1 cellular context compared by ENCODE assay signal in the genomic region with DNA sequence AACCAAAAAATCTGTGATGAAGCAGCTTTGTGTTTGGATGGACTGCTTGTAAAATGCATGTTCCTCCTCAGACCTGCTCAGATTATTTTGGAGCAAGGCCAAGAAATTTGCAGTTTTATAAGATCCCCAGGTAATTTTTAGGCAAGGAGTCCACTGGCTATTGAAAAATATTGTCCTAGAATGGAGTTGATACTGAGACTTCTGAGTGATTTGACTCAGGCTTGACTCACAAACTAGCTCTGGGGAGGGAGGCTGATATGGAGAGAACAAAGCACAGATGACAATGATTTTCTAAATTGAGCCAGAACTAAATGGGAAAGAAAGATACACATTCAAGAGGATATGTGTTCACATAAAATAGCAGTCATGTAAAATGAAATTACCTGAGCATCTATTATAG.
TF ChIP-seq lines count a peak whose summit lies in the region.

No MANE protein-coding gene starts in this region.

TF ChIP-seq in HCT116, 20 proteins besides CTCF, POLR2A, EP300 and RAD21:
- TF ChIP-seq TCF7L2 (IDR thresholded peaks at IDR 0.05; ENCODE audit: borderline replicate concordance, extremely low read depth, insufficient read depth, insufficient read length) (no peak), EZH2 (IDR thresholded peaks at IDR 0.05) (no peak), ELF1 (IDR thresholded peaks at IDR 0.05; ENCODE audit: borderline replicate concordance, low read depth) (no peak), SP1 (IDR thresholded peaks at IDR 0.05; ENCODE audit: low read depth) (no peak), CBX3 (IDR thresholded peaks at IDR 0.05; ENCODE audit: low read depth) (no peak), SIN3A (IDR thresholded peaks at IDR 0.05; ENCODE audit: low read depth) (no peak), SRF (IDR thresholded peaks at IDR 0.05; ENCODE audit: low read depth) (no peak), CEBPB (IDR thresholded peaks at IDR 0.05; ENCODE audit: low read depth) (no peak)
- TF ChIP-seq, protein P1, sequence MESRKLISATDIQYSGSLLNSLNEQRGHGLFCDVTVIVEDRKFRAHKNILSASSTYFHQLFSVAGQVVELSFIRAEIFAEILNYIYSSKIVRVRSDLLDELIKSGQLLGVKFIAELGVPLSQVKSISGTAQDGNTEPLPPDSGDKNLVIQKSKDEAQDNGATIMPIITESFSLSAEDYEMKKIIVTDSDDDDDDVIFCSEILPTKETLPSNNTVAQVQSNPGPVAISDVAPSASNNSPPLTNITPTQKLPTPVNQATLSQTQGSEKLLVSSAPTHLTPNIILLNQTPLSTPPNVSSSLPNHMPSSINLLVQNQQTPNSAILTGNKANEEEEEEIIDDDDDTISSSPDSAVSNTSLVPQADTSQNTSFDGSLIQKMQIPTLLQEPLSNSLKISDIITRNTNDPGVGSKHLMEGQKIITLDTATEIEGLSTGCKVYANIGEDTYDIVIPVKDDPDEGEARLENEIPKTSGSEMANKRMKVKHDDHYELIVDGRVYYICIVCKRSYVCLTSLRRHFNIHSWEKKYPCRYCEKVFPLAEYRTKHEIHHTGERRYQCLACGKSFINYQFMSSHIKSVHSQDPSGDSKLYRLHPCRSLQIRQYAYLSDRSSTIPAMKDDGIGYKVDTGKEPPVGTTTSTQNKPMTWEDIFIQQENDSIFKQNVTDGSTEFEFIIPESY (IDR thresholded peaks at IDR 0.05; ENCODE audit: extremely low read depth, insufficient replicate concordance, low read length): no peak
- TF ChIP-seq, protein P2, sequence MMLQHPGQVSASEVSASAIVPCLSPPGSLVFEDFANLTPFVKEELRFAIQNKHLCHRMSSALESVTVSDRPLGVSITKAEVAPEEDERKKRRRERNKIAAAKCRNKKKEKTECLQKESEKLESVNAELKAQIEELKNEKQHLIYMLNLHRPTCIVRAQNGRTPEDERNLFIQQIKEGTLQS (IDR thresholded peaks at IDR 0.05): no peak
